Comparison of ENCODE assay signal across 9 cellular contexts in the genomic region with DNA sequence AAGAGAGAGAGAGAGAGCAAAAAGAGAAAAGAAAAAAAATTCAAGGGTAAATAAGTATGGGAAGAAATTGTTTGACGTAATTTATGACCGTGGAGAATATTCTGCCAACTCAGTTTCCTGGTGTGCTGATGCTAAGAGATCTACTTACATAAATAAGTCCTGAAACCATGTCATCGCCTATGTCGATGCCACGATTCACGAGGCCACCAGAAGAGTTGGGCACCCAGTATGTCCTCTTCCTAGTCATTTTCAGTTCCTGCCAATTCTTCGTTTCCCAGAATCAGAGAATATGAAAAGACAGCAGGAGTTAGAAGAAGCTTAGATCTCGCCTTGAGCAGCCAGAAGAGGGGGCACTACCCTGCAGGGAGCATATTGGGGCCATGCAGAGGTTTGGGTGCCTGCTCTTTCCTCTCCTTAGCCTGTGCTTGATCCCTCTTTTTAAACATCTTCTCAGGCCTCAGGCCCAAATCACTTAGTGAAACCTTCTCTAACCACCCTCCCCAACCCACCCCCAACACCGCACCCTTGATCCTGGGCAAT. TPM values are rescaled to one million over a fixed set of nuclear protein-coding genes. Genes with fewer than 3 reads are reported as not detected.
A peak's percentile ranks its signal among the peaks of the same experiment; 100 is the strongest.
DNase-seq lines count a peak whose midpoint lies in the region; ATAC-seq and TF ChIP-seq lines count a peak whose summit lies in the region.
"Had no signal": no experiment of that assay in that cellular context is flagged by ENCODE, and none has a peak within 500 bp of the region (broad histone marks: within the 10 kb centered on the region; RNA-seq: fewer than 3 reads in every experiment).

No MANE protein-coding gene starts in this region.

- H3K4me1 Mint-ChIP-seq in activated T-helper 2 cell treated with anti-CD3 and anti-CD28 coated beads, Interferon-gamma antibody, Interleukin-2, Interleukin-4, amounts not matched to agents 10 μg/mL and 5 μg/mL and 100 μg/mL, durations not matched to agents 14 hours and 24 hours and 36 hours (ENCODE audit: low read depth), result peaks cover 21% of the 10 kb centered on the region
- no peaks in the 10 kb centered on the region for H3K4me1 Mint-ChIP-seq in type B pancreatic cell (ENCODE audit: unreplicated experiment)

- H3K36me3 ChIP-seq in spleen, result no peaks in the 10 kb centered on the region
- H3K36me3 ChIP-seq: SJSA1 had no signal

- 29 to 41% (median 33%) methylated on average over 9 of the region's 9 CpGs for WGBS in spleen, 5 donors

- intact Hi-C loops in activated T-helper 2 cell treated with anti-CD3 and anti-CD28 coated beads, Interferon-gamma antibody, Interleukin-2, Interleukin-4, amounts not matched to agents 10 μg/mL and 5 μg/mL and 100 μg/mL, durations not matched to agents 14 hours and 24 hours and 36 hours (cut with micrococcal nuclease), result loop anchor here (1.0 to 10.0 kb wide), 4 partner anchors 13 to 399 kb away; partner anchors contain the start of gene LONP2
- intact Hi-C loops in spleen (cut with DNase I; ENCODE audit: low total_unique reads), result no loop called here

- ATAC-seq in GM21526 (IDR thresholded peaks at IDR 0.05; ENCODE audit: low FRiP score, unreplicated experiment), result peak; percentile 76

- DNase-seq in Daoy (ENCODE audit: low read depth) (peak; percentile 27), NB4 (ENCODE audit: low read depth) (peak; percentile 64), inferior parietal cortex (ENCODE audit: extremely low spot score) (peak; percentile 20), type B pancreatic cell (ENCODE audit: extremely low spot score, unreplicated experiment) (no peak), NCI-H524 treated with DMSO at 0.1 percent for 48 hours (lab: John Stamatoyannopoulos, UW) (no peak), spleen (no peak)
- peak; percentile 28 for DNase-seq in activated T-helper 2 cell treated with anti-CD3 and anti-CD28 coated beads, Interferon-gamma antibody, Interleukin-2, Interleukin-4, amounts not matched to agents 10 μg/mL and 5 μg/mL and 100 μg/mL, durations not matched to agents 14 hours and 24 hours and 36 hours (ENCODE audit: low spot score)

- no peaks in the 10 kb centered on the region for H3K27me3 Mint-ChIP-seq in activated T-helper 2 cell treated with anti-CD3 and anti-CD28 coated beads, Interferon-gamma antibody, Interleukin-2, Interleukin-4, amounts not matched to agents 10 μg/mL and 5 μg/mL and 100 μg/mL, durations not matched to agents 14 hours and 24 hours and 36 hours (ENCODE audit: low read depth)
- H3K27me3 Mint-ChIP-seq in type B pancreatic cell, result no peaks in the 10 kb centered on the region

- H3K4me3 ChIP-seq in NB4 (ENCODE audit: low read depth, low read length) (no peak overlapping the region), spleen (no peak overlapping the region)
- H3K4me3 ChIP-seq: SJSA1 had no signal

- H3K4me1 ChIP-seq in spleen, result no peaks in the 10 kb centered on the region
- H3K4me1 ChIP-seq: SJSA1 had no signal

- H3K27ac Mint-ChIP-seq in activated T-helper 2 cell treated with anti-CD3 and anti-CD28 coated beads, Interferon-gamma antibody, Interleukin-2, Interleukin-4, amounts not matched to agents 10 μg/mL and 5 μg/mL and 100 μg/mL, durations not matched to agents 14 hours and 24 hours and 36 hours, result peak overlapping the region; percentile 58
- H3K27ac Mint-ChIP-seq in type B pancreatic cell, result no peak overlapping the region

- H3K36me3 Mint-ChIP-seq in activated T-helper 2 cell treated with anti-CD3 and anti-CD28 coated beads, Interferon-gamma antibody, Interleukin-2, Interleukin-4, amounts not matched to agents 10 μg/mL and 5 μg/mL and 100 μg/mL, durations not matched to agents 14 hours and 24 hours and 36 hours (ENCODE audit: low read depth), result no peaks in the 10 kb centered on the region
- H3K36me3 Mint-ChIP-seq in type B pancreatic cell, result no peaks in the 10 kb centered on the region

- TF ChIP-seq POLR2A in NB4 (IDR thresholded peaks at IDR 0.05; ENCODE audit: extremely low read depth, insufficient read length), result no peak
- no peak for TF ChIP-seq POLR2A in spleen (IDR thresholded peaks at IDR 0.05)

- no peak overlapping the region for H3K27ac ChIP-seq in spleen
- H3K27ac ChIP-seq: SJSA1 had no signal

- no peak overlapping the region for H3K4me3 Mint-ChIP-seq in activated T-helper 2 cell treated with anti-CD3 and anti-CD28 coated beads, Interferon-gamma antibody, Interleukin-2, Interleukin-4, amounts not matched to agents 10 μg/mL and 5 μg/mL and 100 μg/mL, durations not matched to agents 14 hours and 24 hours and 36 hours (ENCODE audit: low read depth)
- no peak overlapping the region for H3K4me3 Mint-ChIP-seq in type B pancreatic cell

- peaks cover 0 to 11% (median 0%) of the 10 kb centered on the region in 7 donors for H3K27me3 ChIP-seq in spleen (replicated peaks in 1 of 7)
- H3K27me3 ChIP-seq: SJSA1 had no signal

- H3K9me3 ChIP-seq in spleen, result no peaks in the 10 kb centered on the region

- no peaks in the 10 kb centered on the region for H3K9me3 Mint-ChIP-seq in activated T-helper 2 cell treated with anti-CD3 and anti-CD28 coated beads, Interferon-gamma antibody, Interleukin-2, Interleukin-4, amounts not matched to agents 10 μg/mL and 5 μg/mL and 100 μg/mL, durations not matched to agents 14 hours and 24 hours and 36 hours
- no peaks in the 10 kb centered on the region for H3K9me3 Mint-ChIP-seq in type B pancreatic cell

- TF ChIP-seq CTCF in NB4 (IDR thresholded peaks at IDR 0.05; ENCODE audit: low read depth, low read length) (peak; percentile 87), type B pancreatic cell (conservative IDR thresholded peaks at IDR 0.05) (peak; percentile 68), spleen (IDR thresholded peaks at IDR 0.05 in 8 of 11, conservative IDR thresholded peaks at IDR 0.05 in 3 of 11) (peak in 5 of 11 experiments; percentile 7 to 31 (median 20))

RNA-seq across cellular contexts. Expression of gene LONP2, which starts 12.4 kb away (rescaled TPM):
- total RNA-seq in Daoy (2014; rRNA removed; shearing (Covaris generic)), result 20.0 and 29.2 TPM in 2 replicates
- total RNA-seq in activated T-helper 2 cell treated with anti-CD3 and anti-CD28 coated beads, Interferon-gamma antibody, Interleukin-2, Interleukin-4, amounts not matched to agents 10 μg/mL and 5 μg/mL and 100 μg/mL, durations not matched to agents 14 hours and 24 hours and 36 hours, result 49.7 and 54.2 TPM in 2 replicates
- 61.5 and 65.5 TPM in 2 replicates for total RNA-seq in type B pancreatic cell (ENCODE audit: low replicate concordance)
- 10 to 100 TPM; 50.3 to 75.4 (median 61.3) TPM for total RNA-seq in spleen
- polyA plus RNA-seq in spleen, result 10 to 100 TPM; 20.1 to 36.0 (median 30.0) TPM

RNA-seq across cellular contexts. Expression of gene ABCC11, which starts 15.6 kb away (rescaled TPM):
- not detected in 2 replicates for total RNA-seq in Daoy (2014; rRNA removed; shearing (Covaris generic))
- total RNA-seq in activated T-helper 2 cell treated with anti-CD3 and anti-CD28 coated beads, Interferon-gamma antibody, Interleukin-2, Interleukin-4, amounts not matched to agents 10 μg/mL and 5 μg/mL and 100 μg/mL, durations not matched to agents 14 hours and 24 hours and 36 hours, result 0.05 and 0.09 TPM in 2 replicates
- total RNA-seq in type B pancreatic cell (ENCODE audit: low replicate concordance) (0.07 and 0.19 TPM in 2 replicates), spleen (under 1 TPM in 4 of 7 donors, not detected in 3; 0.17 to 0.37 (median 0.19) TPM)
- polyA plus RNA-seq in spleen, result under 1 TPM in 2 of 3 donors, not detected in 1; 0.05 to 0.06 TPM
- total RNA-seq: SJSA1 had no signal

Comparison
In these comparisons a context has a peak if more than half of its experiments do, and no peak if none do; other contexts are left out.
1. DNase-seq: peak in Daoy (single experiment), NB4 (single experiment), activated T-helper 2 cell treated with anti-CD3 and anti-CD28 coated beads, Interferon-gamma antibody, Interleukin-2, Interleukin-4, amounts not matched to agents 10 μg/mL and 5 μg/mL and 100 μg/mL, durations not matched to agents 14 hours and 24 hours and 36 hours (single experiment) and inferior parietal cortex (single experiment); none in type B pancreatic cell (single experiment), NCI-H524 treated with DMSO at 0.1 percent for 48 hours (single experiment) and spleen (single experiment).